Comparison of ENCODE assay signal across 9 cellular contexts in genomic region chr2:112182581-112183034, GRCh38. TPM values are rescaled to one million over a fixed set of nuclear protein-coding genes. Genes with fewer than 3 reads are reported as not detected.
DNase-seq lines count a peak whose midpoint lies in the region; ATAC-seq, FAIRE-seq and TF ChIP-seq lines count a peak whose summit lies in the region.
"Had no signal": no experiment of that assay in that cellular context is flagged by ENCODE, and none has a peak within 500 bp of the region (broad histone marks: within the 10 kb centered on the region; RNA-seq: fewer than 3 reads in every experiment).

No MANE protein-coding gene starts in this region.

- H3K36me3 ChIP-seq in prostate gland, result no peaks in the 10 kb centered on the region

- H3K4me1 ChIP-seq in prostate gland (replicated peaks), result no peaks in the 10 kb centered on the region

- peak overlapping the region; percentile 85 for H3K4me3 Mint-ChIP-seq in activated T-cell treated with anti-CD3 and anti-CD28 coated beads, Interleukin-2, amount 50 U/mL, for 4 hours

- WGBS in prostate gland, result 89% methylated on average over 17 of the region's 17 CpGs

- DNase-seq in GM12891 (ENCODE audit: insufficient read length, low spot score) (no peak), NCI-H524 treated with DMSO at 0.1 percent for 48 hours (lab: John Stamatoyannopoulos, UW) (peak; percentile 65), prostate gland (ENCODE audit: low spot score) (no peak), H4 (ENCODE audit: low spot score) (no peak)
- DNase-seq in activated T-cell treated with anti-CD3 and anti-CD28 coated beads, Interleukin-2, amount 50 U/mL, for 4 hours, result peak; percentile 57
- DNase-seq in stimulated activated CD4-positive, alpha-beta T cell treated with anti-CD3 and anti-CD28 coated beads, Interleukin-15, amount 100 ng/mL, for 48 hours (ENCODE audit: low read depth in 2 of 2), result peak; percentile 47 to 48
- DNase-seq: kidney had no signal

- intact Hi-C loops in prostate gland (cut with DNase I), result no loop called here

- no peak overlapping the region for H3K4me3 ChIP-seq in prostate gland

- no peaks in the 10 kb centered on the region for H3K9me3 ChIP-seq in prostate gland

- ATAC-seq in activated T-cell treated with anti-CD3 and anti-CD28 coated beads, Interleukin-2, amount 50 U/mL, for 4 hours, result peak; percentile 47 to 53
- ATAC-seq in esophagus mucosa, result no peak
- no peak for ATAC-seq in GM18873 (IDR thresholded peaks at IDR 0.05; ENCODE audit: low FRiP score, unreplicated experiment)

- no peaks in the 10 kb centered on the region for H3K27me3 ChIP-seq in prostate gland (replicated peaks; ENCODE audit: insufficient read depth)

- FAIRE-seq in GM12891 (lab: Jason Lieb, UNC), result peak; percentile 35
- FAIRE-seq: kidney had no signal

- no peak overlapping the region for H3K27ac ChIP-seq in prostate gland

- no peak for TF ChIP-seq CTCF in prostate gland (IDR thresholded peaks at IDR 0.05)

- no peaks in the 10 kb centered on the region for H3K9me3 Mint-ChIP-seq in activated T-cell treated with anti-CD3 and anti-CD28 coated beads, Interleukin-2, amount 50 U/mL, for 4 hours

- peaks cover 4% of the 10 kb centered on the region for H3K27me3 Mint-ChIP-seq in activated T-cell treated with anti-CD3 and anti-CD28 coated beads, Interleukin-2, amount 50 U/mL, for 4 hours (ENCODE audit: low read depth)

- H3K36me3 Mint-ChIP-seq in activated T-cell treated with anti-CD3 and anti-CD28 coated beads, Interleukin-2, amount 50 U/mL, for 4 hours (ENCODE audit: insufficient read depth), result peaks cover 14% of the 10 kb centered on the region

- H3K4me1 Mint-ChIP-seq in activated T-cell treated with anti-CD3 and anti-CD28 coated beads, Interleukin-2, amount 50 U/mL, for 4 hours (ENCODE audit: low read depth), result peaks cover 74% of the 10 kb centered on the region

- TF ChIP-seq POLR2A in GM12891 (IDR thresholded peaks at IDR 0.05; ENCODE audit: low read depth, low read length), result no peak
- no peak for TF ChIP-seq POLR2A in prostate gland (IDR thresholded peaks at IDR 0.05)

TF ChIP-seq in GM12891, 5 proteins besides CTCF, POLR2A, EP300 and RAD21:
- no peak for TF ChIP-seq TAF1 (IDR thresholded peaks at IDR 0.05; ENCODE audit: low read depth, low read length)
- TF ChIP-seq SPI1 (IDR thresholded peaks at IDR 0.05; ENCODE audit: low read depth, low read length), result no peak
- TF ChIP-seq POU2F2 (IDR thresholded peaks at IDR 0.05; ENCODE audit: low read depth, low read length), result no peak
- no peak for TF ChIP-seq POLR2AphosphoS5 (IDR thresholded peaks at IDR 0.05; ENCODE audit: low read depth, low read length)
- no peak for TF ChIP-seq PAX5 (IDR thresholded peaks at IDR 0.05; ENCODE audit: insufficient read depth, low read length, severe bottlenecking)

RNA-seq across cellular contexts. Expression of gene FBLN7, which starts 44.4 kb away (rescaled TPM):
- not detected for polyA plus RNA-seq in GM12891 (2012; ENCODE audit: low read depth, missing spikeins)
- total RNA-seq in activated T-cell treated with anti-CD3 and anti-CD28 coated beads, Interleukin-2, amount 50 U/mL, for 4 hours, result 10 to 100 TPM; 21.8 to 24.3 (median 23.4) TPM
- total RNA-seq in prostate gland (1 to 10 TPM; 3.0 to 4.0 TPM), esophagus mucosa (1.4 TPM)
- total RNA-seq in H4 (2014; rRNA removed; shearing (Covaris generic)), result not detected in 2 replicates

Comparison
In these comparisons a context has a peak if more than half of its experiments do, and no peak if none do; other contexts are left out.
1. DNase-seq: peak in NCI-H524 treated with DMSO at 0.1 percent for 48 hours (single experiment), activated T-cell treated with anti-CD3 and anti-CD28 coated beads, Interleukin-2, amount 50 U/mL, for 4 hours (single experiment) and stimulated activated CD4-positive, alpha-beta T cell treated with anti-CD3 and anti-CD28 coated beads, Interleukin-15, amount 100 ng/mL, for 48 hours (2 of 2); none in GM12891 (single experiment), prostate gland (single experiment) and H4 (single experiment).
2. ATAC-seq: peak in activated T-cell treated with anti-CD3 and anti-CD28 coated beads, Interleukin-2, amount 50 U/mL, for 4 hours (2 of 2); none in esophagus mucosa (single experiment) and GM18873 (single experiment).